12 cellular contexts compared by ENCODE assay signal in the genomic region with DNA sequence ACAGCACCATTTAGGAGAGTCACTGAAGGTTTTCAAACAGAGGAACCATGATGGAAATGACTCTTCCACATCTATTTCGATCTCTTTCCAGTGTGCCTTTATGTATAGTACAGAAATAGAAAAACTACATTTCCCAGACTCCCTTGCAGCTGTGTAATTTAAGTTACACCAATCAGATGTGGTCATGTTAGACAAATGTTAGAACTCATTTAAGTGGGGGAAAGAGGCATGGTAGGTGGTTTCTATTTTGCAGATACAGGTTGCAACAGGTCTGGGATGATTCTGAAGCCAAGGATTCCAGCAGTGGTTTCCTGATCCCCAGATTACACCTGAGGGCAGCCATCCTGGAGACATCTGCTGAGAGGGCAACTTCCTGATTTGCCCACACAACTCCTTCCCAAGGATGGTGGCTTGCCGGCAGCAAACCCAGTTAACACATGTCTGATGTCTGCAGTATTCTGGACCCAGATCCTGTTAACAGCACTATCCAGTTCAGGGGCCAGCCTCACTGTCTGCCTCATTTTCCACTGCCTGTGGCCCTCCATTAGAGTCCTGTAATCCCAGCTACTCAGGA. TPM values are rescaled to one million over a fixed set of nuclear protein-coding genes. Genes with fewer than 3 reads are reported as not detected.
A peak's percentile ranks its signal among the peaks of the same experiment; 100 is the strongest.
DNase-seq lines count a peak whose midpoint lies in the region; ATAC-seq and TF ChIP-seq lines count a peak whose summit lies in the region.
"Had no signal": no experiment of that assay in that cellular context is flagged by ENCODE, and none has a peak within 500 bp of the region (broad histone marks: within the 10 kb centered on the region; RNA-seq: fewer than 3 reads in every experiment).

No MANE protein-coding gene starts in this region.

- H3K4me3 ChIP-seq in suprapubic skin: no peak overlapping the region
- H3K4me3 ChIP-seq: heart left ventricle, SJCRH30 had no signal

- no peaks in the 10 kb centered on the region for H3K36me3 Mint-ChIP-seq in activated CD4-positive, alpha-beta T cell treated with anti-CD3 and anti-CD28 coated beads for 36 hours (ENCODE audit: low read depth)

- TF ChIP-seq POLR2A in suprapubic skin (IDR thresholded peaks at IDR 0.05): no peak

- no peak for DNase-seq in activated CD4-positive, alpha-beta T cell treated with anti-CD3 and anti-CD28 coated beads for 36 hours
- DNase-seq in activated CD4-positive, alpha-beta T cell treated with anti-CD3 and anti-CD28 coated beads, Interleukin-2, amount 50 U/mL, for 1 hour: no peak
- peak; percentile 4 for DNase-seq in SK-N-DZ (ENCODE audit: low spot score)
- peak; percentile 80 to 92 for DNase-seq in foreskin keratinocyte
- no peak for DNase-seq in suprapubic skin (ENCODE audit: low spot score in 2 of 2)
- no peak for DNase-seq in activated naive CD4-positive, alpha-beta T cell treated with anti-CD3 and anti-CD28 coated beads, Interleukin-2, amount 50 U/mL, for 16 hours
- no peak for DNase-seq in midbrain (lab: John Stamatoyannopoulos, UW)
- DNase-seq in cerebellar cortex (ENCODE audit: low spot score): no peak
- DNase-seq: activated gamma-delta T cell treated with Interleukin-2 at 50 U/mL for 16 hours, AML-193, heart left ventricle had no signal

- no peaks in the 10 kb centered on the region for H3K4me1 ChIP-seq in foreskin keratinocyte
- H3K4me1 ChIP-seq in suprapubic skin: peaks cover 24% of the 10 kb centered on the region
- H3K4me1 ChIP-seq: SJCRH30 had no signal

- 54% methylated on average over 1 of the region's 2 CpGs for WGBS in suprapubic skin

- CTCF ChIA-PET in activated CD4-positive, alpha-beta T cell treated with anti-CD3 and anti-CD28 coated beads for 36 hours (lab: Charles Lee): no interaction called here

- H3K36me3 ChIP-seq in suprapubic skin: no peaks in the 10 kb centered on the region
- H3K36me3 ChIP-seq: heart left ventricle, SJCRH30 had no signal

- no peak for TF ChIP-seq CTCF in foreskin keratinocyte (conservative IDR thresholded peaks at IDR 0.05)
- no peak for TF ChIP-seq CTCF in suprapubic skin (IDR thresholded peaks at IDR 0.05)

- peak; percentile 57 for ATAC-seq in activated CD4-positive, alpha-beta T cell treated with anti-CD3 and anti-CD28 coated beads for 36 hours
- ATAC-seq in foreskin keratinocyte: peak; percentile 97

- H3K27ac ChIP-seq in foreskin keratinocyte (no peak overlapping the region), suprapubic skin (peak overlapping the region; percentile 60)
- H3K27ac ChIP-seq: SJCRH30 had no signal

- no peak overlapping the region for H3K4me3 Mint-ChIP-seq in activated CD4-positive, alpha-beta T cell treated with anti-CD3 and anti-CD28 coated beads for 36 hours

- no peaks in the 10 kb centered on the region for H3K27me3 ChIP-seq in foreskin keratinocyte
- H3K27me3 ChIP-seq in suprapubic skin: no peaks in the 10 kb centered on the region
- H3K27me3 ChIP-seq: SJCRH30 had no signal

- no peak overlapping the region for H3K27ac Mint-ChIP-seq in activated CD4-positive, alpha-beta T cell treated with anti-CD3 and anti-CD28 coated beads for 36 hours

- POLR2A ChIA-PET in activated CD4-positive, alpha-beta T cell treated with anti-CD3 and anti-CD28 coated beads for 36 hours (lab: Charles Lee): no interaction called here

- H3K9me3 ChIP-seq in suprapubic skin: no peaks in the 10 kb centered on the region
- H3K9me3 ChIP-seq: heart left ventricle, SJCRH30 had no signal

- intact Hi-C loops in activated CD4-positive, alpha-beta T cell treated with anti-CD3 and anti-CD28 coated beads for 36 hours (cut with DNase I, micrococcal nuclease): no loop called here

- peaks cover 5% of the 10 kb centered on the region for H3K4me1 Mint-ChIP-seq in activated CD4-positive, alpha-beta T cell treated with anti-CD3 and anti-CD28 coated beads for 36 hours

- no peak for TF ChIP-seq EP300 in suprapubic skin (IDR thresholded peaks at IDR 0.05)

- H3K27me3 Mint-ChIP-seq in activated CD4-positive, alpha-beta T cell treated with anti-CD3 and anti-CD28 coated beads for 36 hours: no peaks in the 10 kb centered on the region

- H3K9me3 Mint-ChIP-seq in activated CD4-positive, alpha-beta T cell treated with anti-CD3 and anti-CD28 coated beads for 36 hours (ENCODE audit: low read depth): no peaks in the 10 kb centered on the region

RNA-seq across cellular contexts. Expression of a gene that starts 38.7 kb away (rescaled TPM):
- total RNA-seq in activated CD4-positive, alpha-beta T cell treated with anti-CD3 and anti-CD28 coated beads for 36 hours: 10 to 100 TPM; 47.4 to 47.7 TPM
- 7.9 and 10.1 TPM in 2 replicates for polyA plus RNA-seq in SK-N-DZ (2014; cell fraction: cytosol; rRNA removed)
- polyA plus RNA-seq in SK-N-DZ (2014; cell fraction: nucleus; rRNA removed): 3.2 and 4.1 TPM in 2 replicates
- 7.9 and 8.6 TPM in 2 replicates for total RNA-seq in foreskin keratinocyte
- polyA plus RNA-seq in foreskin keratinocyte: 4.3 TPM in 2 replicates
- 10 to 100 TPM; 39.7 to 83.0 (median 60.2) TPM for total RNA-seq in suprapubic skin

Comparison
In these comparisons a context has a peak if more than half of its experiments do, and no peak if none do; other contexts are left out.
1. DNase-seq: peak in SK-N-DZ (single experiment) and foreskin keratinocyte (2 of 2); none in activated CD4-positive, alpha-beta T cell treated with anti-CD3 and anti-CD28 coated beads for 36 hours (single experiment), activated CD4-positive, alpha-beta T cell treated with anti-CD3 and anti-CD28 coated beads, Interleukin-2, amount 50 U/mL, for 1 hour (single experiment), suprapubic skin (0 of 2), activated naive CD4-positive, alpha-beta T cell treated with anti-CD3 and anti-CD28 coated beads, Interleukin-2, amount 50 U/mL, for 16 hours (single experiment), midbrain (single experiment) and cerebellar cortex (single experiment).